25 cellular contexts compared by ENCODE assay signal in genomic region chr19:39205449-39205764, GRCh38. TPM values are rescaled to one million over a fixed set of nuclear protein-coding genes. Genes with fewer than 3 reads are reported as not detected.
"Had no signal": no experiment of that assay in that cellular context is flagged by ENCODE, and none has a peak within 500 bp of the region (broad histone marks: within the 10 kb centered on the region; RNA-seq: fewer than 3 reads in every experiment).

No MANE protein-coding gene starts in this region.

- H3K4me2 ChIP-seq: KMS-11, SK-N-SH had no signal

- ATAC-seq: HepG2, Panc1, PC-3 had no signal

- H3K9ac ChIP-seq: KMS-11, SK-N-SH had no signal

- DNase-seq: IMR-90, Kasumi-1, MM.1S, NCI-H1092 treated with DMSO at 0.1 percent for 48 hours, NCI-H1436, NCI-H187, NCI-H2029, NCI-H2081 treated with DMSO at 0.1 percent for 48 hours, NCI-H2171, NCI-H446, NCI-H510A, NCI-H524 treated with DMSO at 0.1 percent for 48 hours, NCI-H69, NCI-H774, PC-3, SHP77, SK-N-SH, T-helper 1 cell had no signal

- H3K27ac ChIP-seq: KMS-11, RWPE1 had no signal

- H3K9me3 ChIP-seq: SK-N-SH had no signal

RNA-seq across cellular contexts. Expression of gene SYCN, which starts 1.3 kb away (rescaled TPM):
- total RNA-seq: HepG2, HT1080, IMR-90, M059J, PC-3, SK-MEL-5 had no signal
- polyA plus RNA-seq: HepG2, IMR-90, SK-N-SH had no signal

RNA-seq across cellular contexts. Expression of gene NCCRP1, which starts 8.6 kb away (rescaled TPM):
- total RNA-seq: HepG2, HT1080, IMR-90, M059J had no signal
- polyA plus RNA-seq: HepG2, IMR-90, SK-N-SH had no signal

RNA-seq across cellular contexts. Expression of gene IFNL3, which starts 39.4 kb away (rescaled TPM):
- total RNA-seq: HepG2, HT1080, IMR-90, M059J, PC-3, SK-MEL-5 had no signal
- polyA plus RNA-seq: HepG2, IMR-90, SK-N-SH had no signal

RNA-seq across cellular contexts. Expression of gene IFNL4, which starts 43.2 kb away (rescaled TPM):
- total RNA-seq: HepG2, HT1080, IMR-90, M059J, PC-3, SK-MEL-5 had no signal
- polyA plus RNA-seq: HepG2, IMR-90, SK-N-SH had no signal
